Comparison of ENCODE assay signal across 10 cellular contexts in genomic region chr2:52934354-52934898, GRCh38.
DNase-seq lines count a peak whose midpoint lies in the region; ATAC-seq and TF ChIP-seq lines count a peak whose summit lies in the region.
"Had no signal": no experiment of that assay in that cellular context is flagged by ENCODE, and none has a peak within 500 bp of the region (broad histone marks: within the 10 kb centered on the region; RNA-seq: fewer than 3 reads in every experiment).

No MANE protein-coding gene starts in this region.

- no peak overlapping the region for H3K4me3 ChIP-seq in spleen

- no peak for TF ChIP-seq POLR2A in spleen (IDR thresholded peaks at IDR 0.05)

- intact Hi-C loops in spleen (cut with DNase I; ENCODE audit: low total_unique reads): no loop called here

- H3K36me3 Mint-ChIP-seq in activated T-helper 17 cell treated with anti-CD3 and anti-CD28 coated beads, Interleukin-2, amount 50 U/mL, for 72 hours (ENCODE audit: low read depth): no peaks in the 10 kb centered on the region
- peaks cover 2% of the 10 kb centered on the region for H3K36me3 Mint-ChIP-seq in progenitor cell of endocrine pancreas (ENCODE audit: insufficient read depth)
- H3K36me3 Mint-ChIP-seq: natural killer cell treated with Interleukin-12 subunit alpha and Interleukin-12 subunit beta and Interleukin-15 and Interleukin-18, amount 100 ng/mL, for 72 hours had no signal

- ATAC-seq in GM19035 (IDR thresholded peaks at IDR 0.05; ENCODE audit: unreplicated experiment): peak; percentile 50
- ATAC-seq in HG03064 (IDR thresholded peaks at IDR 0.05; ENCODE audit: low read depth, unreplicated experiment): peak; percentile 55
- peak; percentile 72 for ATAC-seq in activated T-helper 17 cell treated with anti-CD3 and anti-CD28 coated beads, Interleukin-2, amount 50 U/mL, for 72 hours (replicated peaks)
- no peak for ATAC-seq in stimulated activated naive CD8-positive, alpha-beta T cell treated with anti-CD3 and anti-CD28 coated beads, Interleukin-15, Interleukin-2, amounts not matched to agents 100 U/mL and 50 U/mL, for 24 hours
- ATAC-seq: natural killer cell treated with Interleukin-12 subunit alpha and Interleukin-12 subunit beta and Interleukin-15 and Interleukin-18, amount 100 ng/mL, for 72 hours had no signal

- no peaks in the 10 kb centered on the region for H3K4me1 ChIP-seq in spleen

- H3K27me3 Mint-ChIP-seq in activated T-helper 17 cell treated with anti-CD3 and anti-CD28 coated beads, Interleukin-2, amount 50 U/mL, for 72 hours: no peaks in the 10 kb centered on the region
- H3K27me3 Mint-ChIP-seq in progenitor cell of endocrine pancreas: no peaks in the 10 kb centered on the region
- H3K27me3 Mint-ChIP-seq: central memory CD8-positive, alpha-beta T cell; natural killer cell treated with Interleukin-12 subunit alpha and Interleukin-12 subunit beta and Interleukin-15 and Interleukin-18, amount 100 ng/mL, for 72 hours had no signal

- peaks cover 0 to 14% (median 13%) of the 10 kb centered on the region in 8 donors for H3K9me3 ChIP-seq in spleen

- H3K27ac ChIP-seq in spleen: no peak overlapping the region

- TF ChIP-seq CTCF in progenitor cell of endocrine pancreas (IDR thresholded peaks at IDR 0.05; ENCODE audit: unreplicated experiment) (no peak), spleen (IDR thresholded peaks at IDR 0.05 in 8 of 11, conservative IDR thresholded peaks at IDR 0.05 in 3 of 11) (no peak)

- no peaks in the 10 kb centered on the region for H3K36me3 ChIP-seq in spleen

- H3K4me1 Mint-ChIP-seq in activated T-helper 17 cell treated with anti-CD3 and anti-CD28 coated beads, Interleukin-2, amount 50 U/mL, for 72 hours: no peaks in the 10 kb centered on the region
- peaks cover 16% of the 10 kb centered on the region for H3K4me1 Mint-ChIP-seq in progenitor cell of endocrine pancreas (ENCODE audit: low read depth)
- H3K4me1 Mint-ChIP-seq: central memory CD8-positive, alpha-beta T cell had no signal

- no peak overlapping the region for H3K27ac Mint-ChIP-seq in activated T-helper 17 cell treated with anti-CD3 and anti-CD28 coated beads, Interleukin-2, amount 50 U/mL, for 72 hours
- H3K27ac Mint-ChIP-seq in progenitor cell of endocrine pancreas: peak overlapping the region; percentile 80
- H3K27ac Mint-ChIP-seq: natural killer cell treated with Interleukin-12 subunit alpha and Interleukin-12 subunit beta and Interleukin-15 and Interleukin-18, amount 100 ng/mL, for 72 hours had no signal

- peaks cover 8% of the 10 kb centered on the region for H3K9me3 Mint-ChIP-seq in activated T-helper 17 cell treated with anti-CD3 and anti-CD28 coated beads, Interleukin-2, amount 50 U/mL, for 72 hours
- peaks cover 8% of the 10 kb centered on the region for H3K9me3 Mint-ChIP-seq in progenitor cell of endocrine pancreas (ENCODE audit: low read depth)

- DNase-seq in progenitor cell of endocrine pancreas (ENCODE audit: low spot score, unreplicated experiment): no peak
- no peak for DNase-seq in spleen
- no peak for DNase-seq in stimulated activated naive CD8-positive, alpha-beta T cell treated with anti-CD3 and anti-CD28 coated beads, Interleukin-15, Interleukin-2, amounts not matched to agents 100 U/mL and 50 U/mL, for 24 hours
- no peak for DNase-seq in hypothalamus (lab: John Stamatoyannopoulos, UW)
- no peak for DNase-seq in DMS79 (lab: John Stamatoyannopoulos, UW)

- H3K27me3 ChIP-seq in spleen (replicated peaks in 1 of 7): no peaks in the 10 kb centered on the region

- 80 to 92% (median 89%) methylated on average over 3 of the region's 3 CpGs for WGBS in spleen, 5 donors

- H3K4me3 Mint-ChIP-seq in activated T-helper 17 cell treated with anti-CD3 and anti-CD28 coated beads, Interleukin-2, amount 50 U/mL, for 72 hours: peak overlapping the region; percentile 25
- H3K4me3 Mint-ChIP-seq in progenitor cell of endocrine pancreas (ENCODE audit: low read depth): no peak overlapping the region
- H3K4me3 Mint-ChIP-seq: central memory CD8-positive, alpha-beta T cell; natural killer cell treated with Interleukin-12 subunit alpha and Interleukin-12 subunit beta and Interleukin-15 and Interleukin-18, amount 100 ng/mL, for 72 hours had no signal
